ENCODE assay signal across 9 cellular contexts in genomic region chr17:44350733-44351226, GRCh38. TPM values are rescaled to one million over a fixed set of nuclear protein-coding genes. Genes with fewer than 3 reads are reported as not detected.
DNase-seq lines count a peak whose midpoint lies in the region; ATAC-seq and TF ChIP-seq lines count a peak whose summit lies in the region.
"Had no signal": no experiment of that assay in that cellular context is flagged by ENCODE, and none has a peak within 500 bp of the region (broad histone marks: within the 10 kb centered on the region; RNA-seq: fewer than 3 reads in every experiment).

No MANE protein-coding gene starts in this region.

- no peaks in the 10 kb centered on the region for H3K9me3 Mint-ChIP-seq in activated CD4-positive, alpha-beta T cell treated with anti-CD3 and anti-CD28 coated beads for 36 hours (ENCODE audit: low read depth)
- H3K9me3 Mint-ChIP-seq in chondrocyte (ENCODE audit: low read depth), result no peaks in the 10 kb centered on the region

- peak; percentile 83 for TF ChIP-seq CTCF in chondrocyte (IDR thresholded peaks at IDR 0.05)
- TF ChIP-seq CTCF in right lobe of liver (IDR thresholded peaks at IDR 0.05), result peak; percentile 65 to 79 (median 78)

- peaks cover 0 to 6% (median 0%) of the 10 kb centered on the region in 4 donors for H3K4me1 ChIP-seq in right lobe of liver

- no peak for TF ChIP-seq POLR2A in right lobe of liver (IDR thresholded peaks at IDR 0.05)

- intact Hi-C loops in activated CD4-positive, alpha-beta T cell treated with anti-CD3 and anti-CD28 coated beads for 36 hours (cut with DNase I, micrococcal nuclease), result loop anchor here in 1 of 2 experiments (1.0 kb wide), 1 partner anchor 140 kb away; no protein-coding TSS in a partner anchor
- intact Hi-C loops in right lobe of liver (cut with DNase I), result loop anchor here in 1 of 2 donors (10.0 kb wide), 1 partner anchor 136 kb away; the partner anchor contains the start of gene UBTF

- CTCF ChIA-PET in activated CD4-positive, alpha-beta T cell treated with anti-CD3 and anti-CD28 coated beads for 36 hours (lab: Charles Lee), result interaction anchor here (0.5 to 3.9 kb wide), 16 partner anchors 9 to 261 kb away, joined by 3 to 25 read pairs (median 3); partner anchors contain the start of gene FAM171A2

- ATAC-seq in activated CD4-positive, alpha-beta T cell treated with anti-CD3 and anti-CD28 coated beads for 36 hours, result peak; percentile 86
- ATAC-seq in right lobe of liver (peak; percentile 73 to 79 (median 76)), GM19463 (IDR thresholded peaks at IDR 0.05; ENCODE audit: unreplicated experiment) (no peak)

- H3K27ac Mint-ChIP-seq in activated CD4-positive, alpha-beta T cell treated with anti-CD3 and anti-CD28 coated beads for 36 hours, result no peak overlapping the region
- no peak overlapping the region for H3K27ac Mint-ChIP-seq in chondrocyte (ENCODE audit: unreplicated experiment)

- peaks cover 4% of the 10 kb centered on the region for H3K4me1 Mint-ChIP-seq in activated CD4-positive, alpha-beta T cell treated with anti-CD3 and anti-CD28 coated beads for 36 hours
- H3K4me1 Mint-ChIP-seq in chondrocyte (ENCODE audit: low read depth), result peaks cover 8% of the 10 kb centered on the region

- WGBS in right lobe of liver (ENCODE audit: insufficient coverage, low coverage, low lambda C conversion rate, missing lambda C conversion rate), result 72% methylated on average over 5 of the region's 6 CpGs

- H3K4me3 Mint-ChIP-seq in activated CD4-positive, alpha-beta T cell treated with anti-CD3 and anti-CD28 coated beads for 36 hours, result no peak overlapping the region
- H3K4me3 Mint-ChIP-seq in chondrocyte (ENCODE audit: unreplicated experiment), result no peak overlapping the region

- no peaks in the 10 kb centered on the region for H3K27me3 Mint-ChIP-seq in activated CD4-positive, alpha-beta T cell treated with anti-CD3 and anti-CD28 coated beads for 36 hours
- no peaks in the 10 kb centered on the region for H3K27me3 Mint-ChIP-seq in chondrocyte (ENCODE audit: low read depth)

- peaks cover 0 to 25% (median 10%) of the 10 kb centered on the region in 4 donors for H3K36me3 ChIP-seq in right lobe of liver

- H3K9me3 ChIP-seq in right lobe of liver, result no peaks in the 10 kb centered on the region
- H3K9me3 ChIP-seq: BLaER1 had no signal

- no peaks in the 10 kb centered on the region for H3K27me3 ChIP-seq in right lobe of liver

- H3K4me3 ChIP-seq in right lobe of liver, result no peak overlapping the region
- H3K4me3 ChIP-seq: BLaER1 had no signal

- H3K27ac ChIP-seq in right lobe of liver, result no peak overlapping the region
- H3K27ac ChIP-seq: BLaER1 had no signal

- peaks cover 3% of the 10 kb centered on the region for H3K36me3 Mint-ChIP-seq in activated CD4-positive, alpha-beta T cell treated with anti-CD3 and anti-CD28 coated beads for 36 hours (ENCODE audit: low read depth)
- peaks cover 5% of the 10 kb centered on the region for H3K36me3 Mint-ChIP-seq in chondrocyte (ENCODE audit: low read depth)

- peak; percentile 28 for DNase-seq in DMS79 treated with DMSO at 0.1 percent for 48 hours (lab: John Stamatoyannopoulos, UW)
- DNase-seq in DMS79 (lab: John Stamatoyannopoulos, UW), result no peak
- DNase-seq in NCI-H1092 (lab: John Stamatoyannopoulos, UW), result peak; percentile 51
- peak; percentile 86 for DNase-seq in activated CD4-positive, alpha-beta T cell treated with anti-CD3 and anti-CD28 coated beads for 36 hours
- no peak for DNase-seq in chondrocyte (ENCODE audit: low spot score)
- peak; percentile 73 to 79 (median 76) for DNase-seq in right lobe of liver
- DNase-seq in stimulated activated CD8-positive, alpha-beta memory T cell treated with anti-CD3 and anti-CD28 coated beads, Interleukin-15, amount 100 ng/mL, for 1 hour (ENCODE audit: low read depth), result peak; percentile 44

- POLR2A ChIA-PET in activated CD4-positive, alpha-beta T cell treated with anti-CD3 and anti-CD28 coated beads for 36 hours (lab: Charles Lee), result interaction anchor here (0.5 kb wide), 1 partner anchor 19 kb away, joined by 3 read pairs; no protein-coding TSS in a partner anchor

RNA-seq across cellular contexts. Expression of gene GRN, which starts 5.7 kb away (rescaled TPM):
- 10 to 100 TPM; 35.4 to 68.0 TPM for total RNA-seq in activated CD4-positive, alpha-beta T cell treated with anti-CD3 and anti-CD28 coated beads for 36 hours
- total RNA-seq in chondrocyte, result 340 to 401 TPM (median 342 TPM) in 3 replicates
- total RNA-seq in right lobe of liver, result 100 to 1,000 TPM in 5 of 6 experiments, 10 to 100 TPM in 1; 84.5 to 230 (median 150) TPM

RNA-seq across cellular contexts. Expression of gene FAM171A2, which starts 12.9 kb away (rescaled TPM):
- total RNA-seq in activated CD4-positive, alpha-beta T cell treated with anti-CD3 and anti-CD28 coated beads for 36 hours, result under 1 TPM; 0.18 to 0.32 TPM
- total RNA-seq in chondrocyte (14.8 to 20.6 TPM (median 18.6 TPM) in 3 replicates), right lobe of liver (under 1 TPM; 0.16 to 0.68 (median 0.39) TPM)

RNA-seq across cellular contexts. Expression of gene SLC25A39, which starts 26.2 kb away (rescaled TPM):
- 100 to 1,000 TPM; 127 to 129 TPM for total RNA-seq in activated CD4-positive, alpha-beta T cell treated with anti-CD3 and anti-CD28 coated beads for 36 hours
- total RNA-seq in chondrocyte (78.6 to 95.5 TPM (median 84.1 TPM) in 3 replicates), right lobe of liver (100 to 1,000 TPM in 2 of 6 experiments, 10 to 100 TPM in 4; 56.3 to 111 (median 64.6) TPM)

RNA-seq across cellular contexts. Expression of gene ITGA2B, which starts 38.7 kb away (rescaled TPM):
- total RNA-seq in activated CD4-positive, alpha-beta T cell treated with anti-CD3 and anti-CD28 coated beads for 36 hours, result 1 to 10 TPM; 1.6 to 1.7 TPM
- total RNA-seq in chondrocyte (1.7 to 2.2 TPM (median 2.0 TPM) in 3 replicates), right lobe of liver (1 to 10 TPM in 2 of 6 experiments, under 1 TPM in 3, not detected in 1; 0.37 to 1.5 (median 0.49) TPM)

RNA-seq across cellular contexts. Expression of gene RUNDC3A, which starts 42.4 kb away (rescaled TPM):
- total RNA-seq in activated CD4-positive, alpha-beta T cell treated with anti-CD3 and anti-CD28 coated beads for 36 hours, result under 1 TPM in 1 of 2 experiments, not detected in 1; 0.11 TPM
- 0.40 to 0.77 TPM (median 0.77 TPM) in 3 replicates for total RNA-seq in chondrocyte
- total RNA-seq in right lobe of liver, result under 1 TPM in 2 of 6 experiments, not detected in 4; 0.12 to 0.75 TPM

Comparison
In these comparisons a context has a peak if more than half of its experiments do, and no peak if none do; other contexts are left out.
1. DNase-seq: peak in DMS79 treated with DMSO at 0.1 percent for 48 hours (single experiment), NCI-H1092 (single experiment), activated CD4-positive, alpha-beta T cell treated with anti-CD3 and anti-CD28 coated beads for 36 hours (single experiment), right lobe of liver (3 of 3) and stimulated activated CD8-positive, alpha-beta memory T cell treated with anti-CD3 and anti-CD28 coated beads, Interleukin-15, amount 100 ng/mL, for 1 hour (single experiment); none in DMS79 (single experiment) and chondrocyte (single experiment).